ENCODE assay signal across 19 cellular contexts in the genomic region with DNA sequence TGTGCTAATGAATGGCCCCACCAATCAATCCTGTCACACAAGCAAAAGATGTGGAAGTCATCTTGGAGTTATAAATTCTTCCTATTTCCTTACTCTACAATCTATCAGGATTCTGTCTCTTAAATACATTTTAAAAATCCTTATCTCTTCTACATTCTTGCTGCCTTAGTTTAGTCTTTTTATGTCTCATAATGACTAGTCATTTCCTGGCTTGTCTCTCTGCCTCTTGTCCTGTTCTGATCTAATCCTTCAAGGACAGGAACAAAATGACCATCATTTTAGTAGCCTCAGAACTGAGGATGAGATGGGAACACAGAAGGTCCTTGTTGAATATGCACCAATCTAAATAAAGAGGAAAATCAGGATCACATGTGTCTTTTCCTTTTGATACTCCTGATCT. TPM values are rescaled to one million over a fixed set of nuclear protein-coding genes. Genes with fewer than 3 reads are reported as not detected.
A peak's percentile ranks its signal among the peaks of the same experiment; 100 is the strongest.
DNase-seq lines count a peak whose midpoint lies in the region; TF ChIP-seq lines count a peak whose summit lies in the region.
"Had no signal": no experiment of that assay in that cellular context is flagged by ENCODE, and none has a peak within 500 bp of the region (broad histone marks: within the 10 kb centered on the region; RNA-seq: fewer than 3 reads in every experiment).

No MANE protein-coding gene starts in this region.

- in situ Hi-C loops in brain microvascular endothelial cell (cut with HindIII; ENCODE audit: low pct_ligation_motif_present, low sequenced_read_pairs), result no loop called here

- peak overlapping the region; percentile 71 for H3K27ac ChIP-seq in brain microvascular endothelial cell
- H3K27ac ChIP-seq in RWPE1, result no peak overlapping the region
- H3K27ac ChIP-seq: cardiac muscle cell, esophagus muscularis mucosa, heart left ventricle, suprapubic skin had no signal

- POLR2A ChIA-PET in RWPE1 (lab: Yijun Ruan, JAX; ENCODE audit: low non-redundant PET), result no interaction called here

- H3K36me3 ChIP-seq in brain microvascular endothelial cell (replicated peaks), result no peaks in the 10 kb centered on the region
- H3K36me3 ChIP-seq: cardiac muscle cell, esophagus muscularis mucosa, heart left ventricle, suprapubic skin had no signal

- CTCF ChIA-PET in RWPE1 (lab: Yijun Ruan, JAX), result interaction anchor here (0.7 kb wide), 1 partner anchor 139 kb away, joined by 4 read pairs; no protein-coding TSS in a partner anchor

- H3K4me3 ChIP-seq in brain microvascular endothelial cell (ENCODE audit: low read depth, low read length), result no peak overlapping the region
- H3K4me3 ChIP-seq: cardiac muscle cell, esophagus muscularis mucosa, heart left ventricle, suprapubic skin had no signal

- TF ChIP-seq CTCF in brain microvascular endothelial cell (IDR thresholded peaks at IDR 0.05; ENCODE audit: low read depth, low read length, missing control alignments) (no peak), RWPE1 (conservative IDR thresholded peaks at IDR 0.05; ENCODE audit: low read depth) (no peak)

- no peaks in the 10 kb centered on the region for H3K27me3 ChIP-seq in brain microvascular endothelial cell (replicated peaks)
- H3K27me3 ChIP-seq: cardiac muscle cell, esophagus muscularis mucosa, heart left ventricle, suprapubic skin had no signal

- DNase-seq in COLO829 (ENCODE audit: low spot score) (peak; percentile 21), LHCN-M2 (ENCODE audit: low read depth) (peak; percentile 26), brain microvascular endothelial cell (peak; percentile 55), kidney glomerular epithelial cell (lab: John Stamatoyannopoulos, UW) (peak; percentile 10), RWPE1 (ENCODE audit: low spot score) (no peak), NCI-H2081 treated with DMSO at 0.1 percent for 48 hours (lab: John Stamatoyannopoulos, UW) (no peak), retina (no peak)
- no peak for DNase-seq in stimulated activated CD4-positive, alpha-beta T cell treated with anti-CD3 and anti-CD28 coated beads, Interleukin-1b, Interleukin-23, amount 100 ng/mL, for 48 hours
- DNase-seq: activated CD8-positive, alpha-beta memory T cell treated with anti-CD3 and anti-CD28 coated beads for 24 hours; activated T-cell treated with anti-CD3 and anti-CD28 coated beads, Interleukin-2, amount 50 U/mL, for 48 hours; CD8-positive, alpha-beta T cell; DMS53; heart left ventricle; immature natural killer cell; NCI-H748 treated with DMSO at 0.1 percent for 48 hours; OCI-M1 had no signal

RNA-seq across cellular contexts. Expression of a gene that starts 56.6 kb away (rescaled TPM):
- 44.0 and 44.8 TPM in 2 replicates for total RNA-seq in LHCN-M2 (2014; rRNA removed)
- polyA plus RNA-seq in LHCN-M2 (2012), result 4.8 TPM

Comparison
In these comparisons a context has a peak if more than half of its experiments do, and no peak if none do; other contexts are left out.
1. DNase-seq: peak in COLO829 (single experiment), LHCN-M2 (single experiment), brain microvascular endothelial cell (single experiment) and kidney glomerular epithelial cell (single experiment); none in RWPE1 (single experiment), stimulated activated CD4-positive, alpha-beta T cell treated with anti-CD3 and anti-CD28 coated beads, Interleukin-1b, Interleukin-23, amount 100 ng/mL, for 48 hours (single experiment), NCI-H2081 treated with DMSO at 0.1 percent for 48 hours (single experiment) and retina (single experiment).